8 cellular contexts compared by ENCODE assay signal in the genomic region with DNA sequence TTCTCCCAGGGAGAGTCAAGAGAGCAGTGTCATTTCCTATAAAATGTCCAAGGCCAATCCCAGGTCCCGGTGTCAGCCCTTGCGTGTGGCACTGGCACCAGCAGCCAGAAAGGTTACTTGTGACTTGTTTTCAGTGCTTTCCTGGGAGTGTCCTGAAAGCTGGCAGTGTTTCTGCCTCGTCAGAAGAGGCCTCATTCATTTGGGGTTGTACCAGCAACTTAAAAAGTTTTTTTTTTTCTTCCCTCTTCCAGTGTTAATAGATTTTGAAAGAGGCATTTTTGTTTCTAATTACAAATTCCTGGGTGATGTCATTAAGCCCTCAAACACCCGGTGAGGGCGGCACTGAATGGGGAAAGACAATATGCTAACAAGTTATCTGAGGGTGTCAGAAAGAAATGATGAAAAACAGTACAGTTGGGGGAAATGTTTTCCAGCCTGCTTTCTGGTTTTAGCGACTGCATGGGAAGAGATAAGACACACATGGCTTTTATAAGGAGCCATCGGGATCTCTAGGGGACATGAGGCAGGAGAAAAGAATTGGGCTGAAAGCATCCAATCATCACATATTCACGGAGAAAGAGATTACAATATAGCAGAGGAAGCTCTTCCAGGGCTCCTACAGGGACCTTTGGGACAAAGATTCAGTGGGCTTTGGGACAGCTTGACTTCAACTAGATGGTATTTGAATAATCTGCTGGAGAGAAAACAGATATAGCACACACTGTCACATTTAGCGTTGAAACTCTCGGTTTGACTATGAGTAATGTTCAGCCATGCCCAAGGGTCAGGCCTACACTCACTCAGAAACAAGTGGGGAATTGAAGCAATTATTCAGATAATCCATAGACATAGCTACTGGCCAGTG.
DNase-seq lines count a peak whose midpoint lies in the region; ATAC-seq, FAIRE-seq and TF ChIP-seq lines count a peak whose summit lies in the region.

No MANE protein-coding gene starts in this region.

- peak overlapping the region; percentile 31 for H2AFZ ChIP-seq in astrocyte (ENCODE audit: low read depth, low read length)

- no peaks in the 10 kb centered on the region for H3K36me3 ChIP-seq in BLaER1 treated with 17β-estradiol and CSF1 and Interleukin-3, amounts not matched to agents 10 nM and 100 nM
- no peaks in the 10 kb centered on the region for H3K36me3 ChIP-seq in astrocyte (ENCODE audit: insufficient read depth, low read length)
- no peaks in the 10 kb centered on the region for H3K36me3 ChIP-seq in testis (ENCODE audit: low read depth, missing control alignments)

- peak overlapping the region; percentile 14 for H3K4me3 Mint-ChIP-seq in astrocyte (ENCODE audit: unreplicated experiment)
- H3K4me3 Mint-ChIP-seq in CD4-positive, alpha-beta T cell: no peak overlapping the region

- CTCF ChIA-PET in CD4-positive, alpha-beta T cell (lab: Charles Lee): interaction anchor here (0.7 to 2.1 kb wide), 5 partner anchors 22 to 350 kb away, joined by 3 to 8 read pairs (median 4); no protein-coding TSS in a partner anchor

- no peak overlapping the region for H3K4me3 ChIP-seq in BLaER1 treated with 17β-estradiol and CSF1 and Interleukin-3, amounts not matched to agents 10 nM and 100 nM
- H3K4me3 ChIP-seq in astrocyte (ENCODE audit: insufficient read depth, low read depth, low read length) (no peak overlapping the region), testis (no peak overlapping the region)

- no peaks in the 10 kb centered on the region for H3K27me3 Mint-ChIP-seq in astrocyte (ENCODE audit: low read depth, unreplicated experiment)
- H3K27me3 Mint-ChIP-seq in CD4-positive, alpha-beta T cell: no peaks in the 10 kb centered on the region

- H3K9me3 ChIP-seq in BLaER1 treated with 17β-estradiol and CSF1 and Interleukin-3, amounts not matched to agents 10 nM and 100 nM (replicated peaks in 1 of 11): peaks cover 0 to 18% (median 0%) of the 10 kb centered on the region in 11 experiments; a peak in 7 of 22 replicates
- H3K9me3 ChIP-seq in astrocyte (ENCODE audit: insufficient read depth, low read depth, low read length): no peaks in the 10 kb centered on the region
- H3K9me3 ChIP-seq in testis: no peaks in the 10 kb centered on the region
- H3K9me3 ChIP-seq in CD4-positive, alpha-beta T cell (ENCODE audit: control insufficient read depth, low read length): no peaks in the 10 kb centered on the region

- H3K27ac Mint-ChIP-seq in astrocyte (ENCODE audit: unreplicated experiment): peak overlapping the region; percentile 91
- H3K27ac Mint-ChIP-seq in CD4-positive, alpha-beta T cell: no peak overlapping the region

- H3K4me2 ChIP-seq in BLaER1 treated with 17β-estradiol and CSF1 and Interleukin-3, amounts not matched to agents 10 nM and 100 nM: peak overlapping the region; percentile 71 to 94 (median 88)
- peak overlapping the region; percentile 52 for H3K4me2 ChIP-seq in astrocyte (ENCODE audit: low read length)

- TF ChIP-seq CTCF in astrocyte (IDR thresholded peaks at IDR 0.05; ENCODE audit: insufficient read depth, low read depth, low read length) (no peak), testis (IDR thresholded peaks at IDR 0.05) (no peak)
- no peak for TF ChIP-seq CTCF in CD4-positive, alpha-beta T cell (IDR thresholded peaks at IDR 0.05)

- POLR2A ChIA-PET in CD4-positive, alpha-beta T cell (lab: Charles Lee): interaction anchor here (1.2 to 3.7 kb wide), 7 partner anchors 14 to 339 kb away, joined by 3 to 24 read pairs (median 15); no protein-coding TSS in a partner anchor

- ATAC-seq in GM19463 (IDR thresholded peaks at IDR 0.05; ENCODE audit: unreplicated experiment): peak; percentile 74
- ATAC-seq in HG03521 (IDR thresholded peaks at IDR 0.05; ENCODE audit: unreplicated experiment): peak; percentile 63
- peak; percentile 60 for ATAC-seq in left colon
- no peak for ATAC-seq in CD4-positive, alpha-beta T cell (ENCODE audit: poor library complexity)

- H3K9ac ChIP-seq in BLaER1 treated with 17β-estradiol and CSF1 and Interleukin-3, amounts not matched to agents 10 nM and 100 nM: peak overlapping the region; percentile 74 to 88 (median 85)
- peak overlapping the region; percentile 74 for H3K9ac ChIP-seq in astrocyte (ENCODE audit: low read length)

- intact Hi-C loops in left colon (cut with DNase I, micrococcal nuclease): loop anchor here in 1 of 2 donors (2.0 kb wide), 1 partner anchor 339 kb away; no protein-coding TSS in a partner anchor
- intact Hi-C loops in testis (cut with DNase I; ENCODE audit: low total_unique reads): loop anchor here (5.0 kb wide), 1 partner anchor 340 kb away; no protein-coding TSS in a partner anchor
- intact Hi-C loops in CD4-positive, alpha-beta T cell (cut with DNase I, micrococcal nuclease): loop anchor here (1.0 to 10.0 kb wide), 6 partner anchors 75 to 342 kb away; no protein-coding TSS in a partner anchor

- no peaks in the 10 kb centered on the region for H3K79me2 ChIP-seq in astrocyte (ENCODE audit: insufficient read depth, low read length)

- H3K4me1 ChIP-seq in BLaER1 treated with 17β-estradiol and CSF1 and Interleukin-3, amounts not matched to agents 10 nM and 100 nM: peaks cover 56 to 87% (median 68%) of the 10 kb centered on the region in 10 experiments
- H3K4me1 ChIP-seq in astrocyte (ENCODE audit: insufficient read depth, low read length): peaks cover 35% of the 10 kb centered on the region
- peaks cover 27% of the 10 kb centered on the region for H3K4me1 ChIP-seq in testis

- 42 to 50% methylated on average over 10 of the region's 10 CpGs for WGBS in testis, 2 donors

- peak overlapping the region; percentile 71 to 97 (median 92) for H3K27ac ChIP-seq in BLaER1 treated with 17β-estradiol and CSF1 and Interleukin-3, amounts not matched to agents 10 nM and 100 nM
- H3K27ac ChIP-seq in astrocyte (ENCODE audit: low read depth, low read length): peak overlapping the region; percentile 91
- peak overlapping the region; percentile 14 to 91 for H3K27ac ChIP-seq in testis
- no peak overlapping the region for H3K27ac ChIP-seq in CD4-positive, alpha-beta T cell (ENCODE audit: low read depth, low read length)

- no peak for FAIRE-seq in astrocyte (lab: Jason Lieb, UNC)

- H3K9me3 Mint-ChIP-seq in astrocyte (ENCODE audit: unreplicated experiment): peaks cover 2% of the 10 kb centered on the region
- H3K9me3 Mint-ChIP-seq in CD4-positive, alpha-beta T cell: no peaks in the 10 kb centered on the region

- no peaks in the 10 kb centered on the region for H3K27me3 ChIP-seq in BLaER1 treated with 17β-estradiol and CSF1 and Interleukin-3, amounts not matched to agents 10 nM and 100 nM
- H3K27me3 ChIP-seq in astrocyte (ENCODE audit: insufficient read depth, low read length): no peaks in the 10 kb centered on the region
- H3K27me3 ChIP-seq in testis: no peaks in the 10 kb centered on the region
- H3K27me3 ChIP-seq in CD4-positive, alpha-beta T cell (ENCODE audit: control insufficient read depth, insufficient read depth, low read length): no peaks in the 10 kb centered on the region

- DNase-seq in astrocyte (ENCODE audit: low read depth) (peak; percentile 64), left colon (peak; percentile 57 to 70), testis (peak; percentile 64), NCI-H2029 treated with DMSO at 0.1 percent for 48 hours (lab: John Stamatoyannopoulos, UW) (no peak)
- DNase-seq in CD4-positive, alpha-beta T cell: no peak

- TF ChIP-seq POLR2A in testis (IDR thresholded peaks at IDR 0.05): no peak

- H3K4me1 Mint-ChIP-seq in astrocyte (ENCODE audit: low read depth, unreplicated experiment): peaks cover 38% of the 10 kb centered on the region
- H3K4me1 Mint-ChIP-seq in CD4-positive, alpha-beta T cell (ENCODE audit: low read depth): peaks cover 21% of the 10 kb centered on the region

- no peaks in the 10 kb centered on the region for H4K20me1 ChIP-seq in BLaER1 treated with 17β-estradiol and CSF1 and Interleukin-3, amounts not matched to agents 10 nM and 100 nM
- no peaks in the 10 kb centered on the region for H4K20me1 ChIP-seq in astrocyte (ENCODE audit: insufficient read depth, low read length)

- no peaks in the 10 kb centered on the region for H3K36me3 Mint-ChIP-seq in astrocyte (ENCODE audit: low read depth, unreplicated experiment)
- H3K36me3 Mint-ChIP-seq in CD4-positive, alpha-beta T cell (ENCODE audit: low read depth): no peaks in the 10 kb centered on the region

Comparison
In these comparisons a context has a peak if more than half of its experiments do, and no peak if none do; other contexts are left out.
1. DNase-seq: peak in astrocyte (single experiment), left colon (2 of 2) and testis (single experiment); none in CD4-positive, alpha-beta T cell (0 of 10) and NCI-H2029 treated with DMSO at 0.1 percent for 48 hours (single experiment).